In the genomic region with DNA sequence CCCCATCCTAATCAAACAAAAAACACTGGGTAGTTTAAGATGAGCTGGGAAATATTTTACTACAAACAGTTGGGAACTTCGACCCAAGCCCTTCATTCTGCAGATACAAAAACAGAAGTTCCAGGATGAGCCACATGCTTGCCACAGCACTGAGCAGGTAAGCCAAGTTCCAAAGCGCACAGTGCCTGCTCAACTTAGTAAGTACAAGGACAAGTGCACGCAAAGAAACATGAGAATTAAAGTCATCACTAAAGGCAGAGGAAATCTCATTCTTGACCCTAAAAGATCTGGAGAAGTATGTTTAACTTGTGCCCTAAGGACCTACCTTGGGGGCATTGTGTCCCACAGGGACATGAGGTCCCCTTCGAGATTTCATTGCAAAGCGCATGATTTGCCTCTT, we compare ENCODE assay signal across 8 cellular contexts. TPM values are rescaled to one million over a fixed set of nuclear protein-coding genes. Genes with fewer than 3 reads are reported as not detected.
A peak's percentile ranks its signal among the peaks of the same experiment; 100 is the strongest.
DNase-seq lines count a peak whose midpoint lies in the region; ATAC-seq, FAIRE-seq and TF ChIP-seq lines count a peak whose summit lies in the region.

No MANE protein-coding gene starts in this region.

- DNase-seq in DMS53 (lab: John Stamatoyannopoulos, UW) = peak; percentile 45
- no peak for DNase-seq in DMS53 treated with DMSO at 0.1 percent for 48 hours (lab: John Stamatoyannopoulos, UW; ENCODE audit: unreplicated experiment)
- DNase-seq in NCI-H69 (lab: John Stamatoyannopoulos, UW) = peak; percentile 42
- peak; percentile 42 for DNase-seq in dermis blood vessel endothelial cell
- no peak for DNase-seq in GM12891 (ENCODE audit: insufficient read length, low spot score)
- no peak for DNase-seq in DMS114 treated with DMSO at 0.1 percent for 48 hours (lab: John Stamatoyannopoulos, UW; ENCODE audit: unreplicated experiment)

- H3K9me3 ChIP-seq in muscle layer of colon (ENCODE audit: low read length) = no peaks in the 10 kb centered on the region

- no peak for ATAC-seq in HG02973 (IDR thresholded peaks at IDR 0.05; ENCODE audit: unreplicated experiment)

- peaks cover 25% of the 10 kb centered on the region for H3K36me3 ChIP-seq in muscle layer of colon (ENCODE audit: insufficient read depth, low read length)

- H3K27ac ChIP-seq in muscle layer of colon (ENCODE audit: low read depth, low read length) = peak overlapping the region; percentile 95

- TF ChIP-seq POLR2A in GM12891 (IDR thresholded peaks at IDR 0.05; ENCODE audit: low read depth, low read length) = no peak

- FAIRE-seq in GM12891 (lab: Jason Lieb, UNC) = no peak

- H3K27me3 ChIP-seq in muscle layer of colon (ENCODE audit: control insufficient read depth in 1 of 2, insufficient read depth in 2 of 2, low read length in 2 of 2) = no peaks in the 10 kb centered on the region

- peak overlapping the region; percentile 76 to 97 for H3K4me3 ChIP-seq in muscle layer of colon (ENCODE audit: low read depth in 1 of 2, low read length in 2 of 2)

- peaks cover 50% of the 10 kb centered on the region for H3K4me1 ChIP-seq in muscle layer of colon (ENCODE audit: insufficient read depth, low read length)

- H3K9ac ChIP-seq in muscle layer of colon (ENCODE audit: low read length) = peak overlapping the region; percentile 100

TF ChIP-seq in GM12891, 5 proteins besides CTCF, POLR2A, EP300 and RAD21:
- no peak for TF ChIP-seq POU2F2 (IDR thresholded peaks at IDR 0.05; ENCODE audit: low read depth, low read length)
- TF ChIP-seq PAX5 (IDR thresholded peaks at IDR 0.05; ENCODE audit: insufficient read depth, low read length, severe bottlenecking) = no peak
- TF ChIP-seq SPI1 (IDR thresholded peaks at IDR 0.05; ENCODE audit: low read depth, low read length) = no peak
- no peak for TF ChIP-seq POLR2AphosphoS5 (IDR thresholded peaks at IDR 0.05; ENCODE audit: low read depth, low read length)
- no peak for TF ChIP-seq TAF1 (IDR thresholded peaks at IDR 0.05; ENCODE audit: low read depth, low read length)

RNA-seq across cellular contexts. Expression of gene UBAP2L, which starts 1.2 kb away (rescaled TPM):
- total RNA-seq in dermis blood vessel endothelial cell = 47.8 and 97.6 TPM in 2 replicates
- 86.1 TPM for polyA plus RNA-seq in GM12891 (2012; ENCODE audit: low read depth, missing spikeins)

RNA-seq across cellular contexts. Expression of gene CFAP141, which starts 13.4 kb away (rescaled TPM):
- not detected in 2 replicates for total RNA-seq in dermis blood vessel endothelial cell
- not detected for polyA plus RNA-seq in GM12891 (2012; ENCODE audit: low read depth, missing spikeins)

RNA-seq across cellular contexts. Expression of gene TPM3, which starts 27.6 kb away (rescaled TPM):
- 707 and 1,476 TPM in 2 replicates for total RNA-seq in dermis blood vessel endothelial cell
- polyA plus RNA-seq in GM12891 (2012; ENCODE audit: low read depth, missing spikeins) = 409 TPM

RNA-seq across cellular contexts. Expression of gene HAX1, which starts 52.9 kb away (rescaled TPM):
- 69.9 and 99.0 TPM in 2 replicates for total RNA-seq in dermis blood vessel endothelial cell
- 109 TPM for polyA plus RNA-seq in GM12891 (2012; ENCODE audit: low read depth, missing spikeins)

Comparison
In these comparisons a context has a peak if more than half of its experiments do, and no peak if none do; other contexts are left out.
1. DNase-seq: peak in DMS53 (single experiment), NCI-H69 (single experiment) and dermis blood vessel endothelial cell (single experiment); none in DMS53 treated with DMSO at 0.1 percent for 48 hours (single experiment), GM12891 (single experiment) and DMS114 treated with DMSO at 0.1 percent for 48 hours (single experiment).